In the genomic region with DNA sequence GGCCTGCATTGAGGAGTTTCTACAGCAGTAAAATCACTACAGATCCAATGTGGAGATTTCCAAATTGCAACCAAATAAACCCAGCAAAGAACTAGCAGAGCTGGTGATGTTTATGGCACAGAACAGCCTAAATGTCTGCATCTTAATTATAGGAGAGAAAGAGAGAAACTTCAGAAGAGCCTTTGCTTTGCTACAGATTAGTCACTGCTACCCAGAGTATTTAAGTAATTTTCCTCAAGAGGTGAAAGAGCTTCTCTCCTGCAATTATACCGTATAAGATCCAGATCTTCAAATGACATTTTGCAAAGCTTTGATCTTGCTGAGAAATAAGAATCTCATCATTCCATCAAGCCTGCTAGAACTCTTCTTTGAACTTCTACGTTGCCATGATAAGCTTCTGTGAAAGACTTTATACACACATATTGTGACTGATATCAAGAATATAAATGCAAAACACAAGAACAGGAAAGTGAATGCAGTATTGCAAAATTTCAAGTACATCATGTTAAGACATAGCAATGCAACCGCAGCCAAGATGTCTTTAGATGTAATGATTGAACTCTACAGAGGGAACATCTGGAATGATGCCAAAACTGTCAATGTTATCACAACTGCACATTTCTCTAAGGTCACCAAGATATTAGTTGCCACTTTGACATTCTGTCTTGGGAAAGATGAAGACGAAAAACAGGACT, we compare ENCODE assay signal across 16 cellular contexts.
"Had no signal": no experiment of that assay in that cellular context is flagged by ENCODE, and none has a peak within 500 bp of the region (broad histone marks: within the 10 kb centered on the region; RNA-seq: fewer than 3 reads in every experiment).

No MANE protein-coding gene starts in this region.

- ATAC-seq: activated CD8-positive, alpha-beta T cell treated with anti-CD3 and anti-CD28 coated beads, Interleukin-2, amount 10 ng/mL, durations not matched to agents 7 days and 5 days; effector memory CD8-positive, alpha-beta T cell; left colon; sciatic nerve had no signal

- DNase-seq: activated CD4-positive, alpha-beta T cell treated with anti-CD3 and anti-CD28 coated beads for 4 hours; activated CD8-positive, alpha-beta memory T cell treated with anti-CD3 and anti-CD28 coated beads, Interleukin-2, amount 50 U/mL, for 48 hours; activated CD8-positive, alpha-beta T cell treated with anti-CD3 and anti-CD28 coated beads, Interleukin-2, amount 10 ng/mL, durations not matched to agents 7 days and 5 days; effector memory CD8-positive, alpha-beta T cell; foreskin fibroblast; immature natural killer cell; left colon; stimulated activated CD4-positive, alpha-beta T cell treated with anti-CD3 and anti-CD28 coated beads, Interleukin-4, amount 100 ng/mL, for 1 hour; stimulated activated CD8-positive, alpha-beta memory T cell treated with anti-CD3 and anti-CD28 coated beads, Interleukin-4, amount 100 ng/mL, for 48 hours; T1000; WERI-Rb-1 had no signal

- H3K4me3 Mint-ChIP-seq: activated CD8-positive, alpha-beta T cell treated with anti-CD3 and anti-CD28 coated beads, Interleukin-2, amount 10 ng/mL, durations not matched to agents 7 days and 5 days; central memory CD8-positive, alpha-beta T cell; effector memory CD8-positive, alpha-beta T cell; immature natural killer cell; nephron; stimulated activated naive CD8-positive, alpha-beta T cell treated with anti-CD3 and anti-CD28 coated beads, Interleukin-15, Interleukin-2, amounts not matched to agents 100 ng/mL and 50 ng/mL, for 24 hours had no signal

- H3K27me3 Mint-ChIP-seq: stimulated activated naive CD8-positive, alpha-beta T cell treated with anti-CD3 and anti-CD28 coated beads, Interleukin-15, Interleukin-2, amounts not matched to agents 100 ng/mL and 50 ng/mL, for 24 hours had no signal

- H3K36me3 ChIP-seq: prostate gland, WERI-Rb-1 had no signal

- H3K9me3 Mint-ChIP-seq: central memory CD8-positive, alpha-beta T cell; effector memory CD8-positive, alpha-beta T cell; immature natural killer cell; nephron; stimulated activated naive CD8-positive, alpha-beta T cell treated with anti-CD3 and anti-CD28 coated beads, Interleukin-15, Interleukin-2, amounts not matched to agents 100 ng/mL and 50 ng/mL, for 24 hours had no signal

- H3K36me3 Mint-ChIP-seq: immature natural killer cell had no signal

- H3K4me1 ChIP-seq: prostate gland had no signal

- H3K9me3 ChIP-seq: prostate gland had no signal

- H3K4me3 ChIP-seq: prostate gland had no signal

- H3K27ac ChIP-seq: prostate gland, WERI-Rb-1 had no signal

- H3K4me1 Mint-ChIP-seq: central memory CD8-positive, alpha-beta T cell; immature natural killer cell; nephron had no signal

- H3K27ac Mint-ChIP-seq: activated CD8-positive, alpha-beta T cell treated with anti-CD3 and anti-CD28 coated beads, Interleukin-2, amount 10 ng/mL, durations not matched to agents 7 days and 5 days; effector memory CD8-positive, alpha-beta T cell; immature natural killer cell; nephron; stimulated activated naive CD8-positive, alpha-beta T cell treated with anti-CD3 and anti-CD28 coated beads, Interleukin-15, Interleukin-2, amounts not matched to agents 100 ng/mL and 50 ng/mL, for 24 hours had no signal
